Comparison of ENCODE assay signal across 8 cellular contexts in the genomic region with DNA sequence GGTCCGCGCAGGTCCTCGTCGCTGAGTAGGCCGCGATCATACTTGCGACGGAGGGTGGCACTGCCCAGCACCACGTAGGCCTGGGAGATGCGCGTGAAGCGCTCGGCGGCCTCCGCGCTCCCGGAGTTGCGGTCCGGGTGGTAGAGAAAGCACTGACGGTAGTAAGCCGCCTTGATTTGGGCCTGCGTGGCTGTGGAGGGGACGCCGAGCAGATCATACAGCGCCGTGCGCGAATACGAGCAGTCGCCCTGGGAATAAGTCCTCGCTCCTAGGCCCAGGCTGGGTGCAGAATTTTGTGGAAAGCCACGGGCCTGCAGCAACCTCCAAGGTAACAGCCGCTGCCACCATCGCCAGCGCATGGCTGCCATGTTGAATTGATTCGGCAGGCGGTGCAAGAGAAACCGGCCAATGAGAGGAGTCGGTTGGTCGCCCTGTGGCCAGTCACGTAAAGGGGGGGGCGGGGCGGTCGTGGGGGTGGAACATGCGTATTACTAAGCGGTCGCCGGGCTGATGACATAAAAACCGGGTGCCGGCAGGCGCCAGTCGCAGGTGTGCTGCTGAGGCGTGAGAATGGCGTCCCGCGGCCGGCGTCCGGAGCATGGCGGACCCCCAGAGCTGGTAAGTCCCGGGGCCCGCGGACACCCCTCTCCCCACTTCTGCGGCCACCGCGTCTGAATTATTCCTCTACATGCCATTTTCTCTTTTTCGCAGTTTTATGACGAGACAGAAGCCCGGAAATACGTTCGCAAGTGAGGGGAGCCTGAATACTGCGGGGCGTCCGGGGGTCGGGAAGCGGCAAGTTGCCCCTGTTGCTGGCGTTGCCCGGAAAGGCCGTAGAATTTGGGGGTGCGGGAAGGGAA. TPM values are rescaled to one million over a fixed set of nuclear protein-coding genes. Genes with fewer than 3 reads are reported as not detected.
DNase-seq lines count a peak whose midpoint lies in the region; ATAC-seq and TF ChIP-seq lines count a peak whose summit lies in the region.

A gene with protein sequence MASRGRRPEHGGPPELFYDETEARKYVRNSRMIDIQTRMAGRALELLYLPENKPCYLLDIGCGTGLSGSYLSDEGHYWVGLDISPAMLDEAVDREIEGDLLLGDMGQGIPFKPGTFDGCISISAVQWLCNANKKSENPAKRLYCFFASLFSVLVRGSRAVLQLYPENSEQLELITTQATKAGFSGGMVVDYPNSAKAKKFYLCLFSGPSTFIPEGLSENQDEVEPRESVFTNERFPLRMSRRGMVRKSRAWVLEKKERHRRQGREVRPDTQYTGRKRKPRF (plus strand): TSS at position 542 of the 860 bp plus-strand sequence. CDS start 29 bp downstream, at position 571.
A gene (minus strand): TSS at position 398 of the 860 bp plus-strand sequence. CDS start 30 bp downstream, at position 368.

- WGBS in liver, result under 1% methylated on average over 80 of the region's 80 CpGs

- TF ChIP-seq CTCF in C4-2B (conservative IDR thresholded peaks at IDR 0.05), result no peak
- peak; percentile 16 for TF ChIP-seq CTCF in liver (IDR thresholded peaks at IDR 0.05; ENCODE audit: low read depth, low read length, missing input control)

- peak within 1 kb of the TSS; percentile 90 to 98 (median 91) for H3K4me3 ChIP-seq in liver (ENCODE audit: low read depth in 1 of 3, low read length in 3 of 3)

- H3K4me3 Mint-ChIP-seq in dendritic cell treated with granulocyte-macrophage colony-stimulating factor and Interleukin-4, amounts not matched to agents 40 ng/mL and 50 ng/mL, for 4 days, result peak within 1 kb of the TSS; percentile 94

- ATAC-seq in GM19372 (IDR thresholded peaks at IDR 0.05; ENCODE audit: low read depth, unreplicated experiment) (peak; percentile 92), HG03521 (IDR thresholded peaks at IDR 0.05; ENCODE audit: unreplicated experiment) (peak; percentile 80)

- no peaks in the 10 kb centered on the region for H3K9me3 ChIP-seq in liver (ENCODE audit: control insufficient read depth in 4 of 4, low read length in 3 of 4)

- peak within 1 kb of the TSS; percentile 74 to 95 for H3K9ac ChIP-seq in liver (ENCODE audit: low read depth in 1 of 2, low read length in 2 of 2)

- intact Hi-C loops in dendritic cell treated with granulocyte-macrophage colony-stimulating factor and Interleukin-4, amounts not matched to agents 40 ng/mL and 50 ng/mL, for 4 days (cut with micrococcal nuclease), result loop anchor here (1.0 to 2.0 kb wide), 3 partner anchors 16 to 56 kb away; a partner anchor contains a TSS

- no peaks in the 10 kb centered on the region for H3K27me3 Mint-ChIP-seq in dendritic cell treated with granulocyte-macrophage colony-stimulating factor and Interleukin-4, amounts not matched to agents 40 ng/mL and 50 ng/mL, for 4 days

- no peaks in the 10 kb centered on the region for H3K27me3 ChIP-seq in liver (ENCODE audit: control insufficient read depth in 4 of 4, insufficient read depth in 4 of 4, low read length in 3 of 4)

- peaks cover 36% of the 10 kb centered on the region for H3K4me1 Mint-ChIP-seq in dendritic cell treated with granulocyte-macrophage colony-stimulating factor and Interleukin-4, amounts not matched to agents 40 ng/mL and 50 ng/mL, for 4 days (ENCODE audit: low read depth)

- H3K9me3 Mint-ChIP-seq in dendritic cell treated with granulocyte-macrophage colony-stimulating factor and Interleukin-4, amounts not matched to agents 40 ng/mL and 50 ng/mL, for 4 days, result no peaks in the 10 kb centered on the region

- H3K36me3 Mint-ChIP-seq in dendritic cell treated with granulocyte-macrophage colony-stimulating factor and Interleukin-4, amounts not matched to agents 40 ng/mL and 50 ng/mL, for 4 days (ENCODE audit: low read depth), result peaks cover 65% of the 10 kb centered on the region

- H3K27ac ChIP-seq in C4-2B (peak within 1 kb of the TSS; percentile 86), liver (ENCODE audit: low read depth in 1 of 2, low read length in 2 of 2) (peak within 1 kb of the TSS; percentile 73 to 87)

- peak within 1 kb of the TSS; percentile 95 for H3K27ac Mint-ChIP-seq in dendritic cell treated with granulocyte-macrophage colony-stimulating factor and Interleukin-4, amounts not matched to agents 40 ng/mL and 50 ng/mL, for 4 days

- H3K36me3 ChIP-seq in liver (ENCODE audit: control insufficient read depth in 4 of 4, insufficient read depth in 3 of 4, low read depth in 1 of 4, low read length in 3 of 4), result peaks cover 0 to 14% (median 5%) of the 10 kb centered on the region in 4 donors

- peaks cover 21 to 41% (median 35%) of the 10 kb centered on the region in 4 donors for H3K4me1 ChIP-seq in liver (ENCODE audit: control insufficient read depth in 4 of 4, insufficient read depth in 4 of 4, low read length in 3 of 4)

- no peak for TF ChIP-seq RAD21 in liver (IDR thresholded peaks at IDR 0.05)

- peak; percentile 99 for DNase-seq in NCI-H69 (lab: John Stamatoyannopoulos, UW)
- DNase-seq in activated CD4-positive, alpha-beta T cell treated with anti-CD3 and anti-CD28 coated beads, Interleukin-2, amount 50 U/mL, for 24 hours (ENCODE audit: low read depth in 1 of 2, low spot score in 1 of 2), result peak; percentile 94 to 97
- peak; percentile 97 for DNase-seq in stimulated activated CD4-positive, alpha-beta T cell treated with anti-CD3 and anti-CD28 coated beads, Interleukin-4, amount 100 ng/mL, for 1 hour

TF ChIP-seq in liver, 16 proteins besides CTCF, POLR2A, EP300 and RAD21:
- TF ChIP-seq EGR1 (IDR thresholded peaks at IDR 0.05; ENCODE audit: low read depth in 2 of 2) (peak; percentile 50 to 56), JUND (IDR thresholded peaks at IDR 0.05) (no peak), YY1 (IDR thresholded peaks at IDR 0.05) (peak; percentile 99), TAF1 (conservative IDR thresholded peaks at IDR 0.05) (peak; percentile 80), SP1 (IDR thresholded peaks at IDR 0.05) (peak; percentile 69), FOXA1 (IDR thresholded peaks at IDR 0.05) (no peak), HNF4A (conservative IDR thresholded peaks at IDR 0.05) (peak in 1 of 2 donors; percentile 26), RXRA (IDR thresholded peaks at IDR 0.05) (peak in 1 of 2 donors; percentile 7), GABPA (IDR thresholded peaks at IDR 0.05 in 1 of 2, conservative IDR thresholded peaks at IDR 0.05 in 1 of 2) (peak in 1 of 2 donors; percentile 25)
- TF ChIP-seq, protein P1, sequence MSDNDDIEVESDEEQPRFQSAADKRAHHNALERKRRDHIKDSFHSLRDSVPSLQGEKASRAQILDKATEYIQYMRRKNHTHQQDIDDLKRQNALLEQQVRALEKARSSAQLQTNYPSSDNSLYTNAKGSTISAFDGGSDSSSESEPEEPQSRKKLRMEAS (IDR thresholded peaks at IDR 0.05), result peak; percentile 91
- TF ChIP-seq, protein P2, sequence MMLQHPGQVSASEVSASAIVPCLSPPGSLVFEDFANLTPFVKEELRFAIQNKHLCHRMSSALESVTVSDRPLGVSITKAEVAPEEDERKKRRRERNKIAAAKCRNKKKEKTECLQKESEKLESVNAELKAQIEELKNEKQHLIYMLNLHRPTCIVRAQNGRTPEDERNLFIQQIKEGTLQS (IDR thresholded peaks at IDR 0.05), result no peak
- TF ChIP-seq, protein P3, sequence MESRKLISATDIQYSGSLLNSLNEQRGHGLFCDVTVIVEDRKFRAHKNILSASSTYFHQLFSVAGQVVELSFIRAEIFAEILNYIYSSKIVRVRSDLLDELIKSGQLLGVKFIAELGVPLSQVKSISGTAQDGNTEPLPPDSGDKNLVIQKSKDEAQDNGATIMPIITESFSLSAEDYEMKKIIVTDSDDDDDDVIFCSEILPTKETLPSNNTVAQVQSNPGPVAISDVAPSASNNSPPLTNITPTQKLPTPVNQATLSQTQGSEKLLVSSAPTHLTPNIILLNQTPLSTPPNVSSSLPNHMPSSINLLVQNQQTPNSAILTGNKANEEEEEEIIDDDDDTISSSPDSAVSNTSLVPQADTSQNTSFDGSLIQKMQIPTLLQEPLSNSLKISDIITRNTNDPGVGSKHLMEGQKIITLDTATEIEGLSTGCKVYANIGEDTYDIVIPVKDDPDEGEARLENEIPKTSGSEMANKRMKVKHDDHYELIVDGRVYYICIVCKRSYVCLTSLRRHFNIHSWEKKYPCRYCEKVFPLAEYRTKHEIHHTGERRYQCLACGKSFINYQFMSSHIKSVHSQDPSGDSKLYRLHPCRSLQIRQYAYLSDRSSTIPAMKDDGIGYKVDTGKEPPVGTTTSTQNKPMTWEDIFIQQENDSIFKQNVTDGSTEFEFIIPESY (IDR thresholded peaks at IDR 0.05), result peak; percentile 69

RNA-seq across cellular contexts. Expression of the first gene that starts in this region (rescaled TPM):
- 10 to 100 TPM; 19.1 to 33.4 TPM for total RNA-seq in liver
- polyA plus RNA-seq in liver, result 10 to 100 TPM; 42.2 to 52.6 TPM

RNA-seq across cellular contexts. Expression of the second gene that starts in this region (rescaled TPM):
- total RNA-seq in liver, result 1 to 10 TPM; 2.1 to 2.3 TPM
- 1 to 10 TPM; 7.4 to 8.7 TPM for polyA plus RNA-seq in liver

Comparison
In these comparisons a context has a peak if more than half of its experiments do, and no peak if none do; other contexts are left out.
1. Peak in every context shown above with its lines: DNase-seq, ATAC-seq, H3K4me3 ChIP-seq and H3K27ac ChIP-seq.